Comparison of ENCODE assay signal across 1 cellular context in the genomic region with DNA sequence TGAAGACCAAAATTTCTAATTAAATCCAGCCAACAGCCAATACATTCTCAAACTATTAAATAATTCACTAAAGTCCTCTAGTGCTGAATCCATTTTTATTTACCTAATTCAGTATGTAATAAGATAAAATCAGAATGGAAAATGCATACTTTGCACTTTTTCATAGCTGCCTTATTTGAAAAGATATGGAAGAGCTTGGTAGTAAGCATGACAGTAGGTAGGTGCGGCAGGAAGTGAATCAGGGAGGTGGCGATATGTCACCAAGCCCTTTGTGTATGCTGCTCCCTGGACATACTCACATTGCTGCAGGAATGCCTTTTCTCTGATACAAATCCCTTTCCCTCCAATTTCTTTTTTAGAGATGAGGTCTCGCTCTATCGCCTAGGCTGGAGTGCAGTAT.
TF ChIP-seq lines count a peak whose summit lies in the region.

No MANE protein-coding gene starts in this region.

TF ChIP-seq in H1, 55 proteins besides CTCF, POLR2A, EP300 and RAD21 (continued from another document):
- TF ChIP-seq ATF2 (IDR thresholded peaks at IDR 0.05; ENCODE audit: low read length) = no peak
- no peak for TF ChIP-seq NRF1 (IDR thresholded peaks at IDR 0.05; ENCODE audit: low read depth, low read length)
- no peak for TF ChIP-seq ZNF274 (IDR thresholded peaks at IDR 0.05; ENCODE audit: borderline replicate concordance, extremely low read depth, low read length)
- peak; percentile 11; the same call in 1 of the 2 replicates for TF ChIP-seq MAFK (IDR thresholded peaks at IDR 0.05; ENCODE audit: low read depth, low read length)
- no peak for TF ChIP-seq TCF12 (IDR thresholded peaks at IDR 0.05; ENCODE audit: low read depth, low read length)
